ENCODE assay signal across 8 cellular contexts in genomic region chr2:31362581-31362980, GRCh38.
"Had no signal": no experiment of that assay in that cellular context is flagged by ENCODE, and none has a peak within 500 bp of the region (broad histone marks: within the 10 kb centered on the region; RNA-seq: fewer than 3 reads in every experiment).

No MANE protein-coding gene starts in this region.

- H3K4me1 Mint-ChIP-seq: GM23338, H9 had no signal

- H3K9me3 ChIP-seq: HAP-1 had no signal

- H3K4me1 ChIP-seq: HAP-1 had no signal

- H3K27ac Mint-ChIP-seq: GM23338, H9, HFFc6 had no signal

- H2AFZ ChIP-seq: GM23248, GM23338 had no signal

- H3K9me3 Mint-ChIP-seq: GM23338, H9, HFFc6 had no signal

- H3K4me3 Mint-ChIP-seq: GM23338, H9, HFFc6 had no signal

- H3K4me2 ChIP-seq: GM23338 had no signal

- DNase-seq: GM23248, GOT3, H7, H9, HCEC 1CT, HFFc6 had no signal

- H3K4me3 ChIP-seq: GM23248, GM23338, HAP-1 had no signal

- H3K36me3 ChIP-seq: HAP-1 had no signal

- H3K27ac ChIP-seq: GM23248 had no signal
